In genomic region chr3:40914475-40914874, GRCh38 we compare ENCODE assay signal across 30 cellular contexts.
"Had no signal": no experiment of that assay in that cellular context is flagged by ENCODE, and none has a peak within 500 bp of the region (broad histone marks: within the 10 kb centered on the region; RNA-seq: fewer than 3 reads in every experiment).

No MANE protein-coding gene starts in this region.

- H3K4me1 Mint-ChIP-seq: activated naive CD8-positive, alpha-beta T cell treated with anti-CD3 and anti-CD28 coated beads for 36 hours; activated T-helper 17 cell treated with anti-CD3 and anti-CD28 coated beads, Interleukin-2, amount 50 U/mL, for 72 hours had no signal

- H3K9me3 ChIP-seq: SJSA1, SK-N-SH had no signal

- ATAC-seq: activated CD8-positive, alpha-beta T cell treated with anti-CD3 and anti-CD28 coated beads for 36 hours; activated T-cell treated with anti-CD3 and anti-CD28 coated beads, Interleukin-2, amount 50 U/mL, for 72 hours; activated T-helper 17 cell treated with anti-CD3 and anti-CD28 coated beads, Interleukin-2, amount 50 U/mL, for 72 hours; Panc1 had no signal

- H3K27me3 ChIP-seq: brain microvascular endothelial cell, SJSA1 had no signal

- H3K9me3 Mint-ChIP-seq: activated CD8-positive, alpha-beta T cell treated with anti-CD3 and anti-CD28 coated beads for 36 hours; activated naive CD8-positive, alpha-beta T cell treated with anti-CD3 and anti-CD28 coated beads for 36 hours; activated T-cell treated with anti-CD3 and anti-CD28 coated beads, Interleukin-2, amount 50 U/mL, for 72 hours; activated T-helper 17 cell treated with anti-CD3 and anti-CD28 coated beads, Interleukin-2, amount 50 U/mL, for 72 hours; T-helper 2 cell treated with Interferon-gamma antibody and Interleukin-4, amounts not matched to agents 5 μg/mL and 100 μg/mL, for 36 hours had no signal

- H3K4me1 ChIP-seq: SJSA1 had no signal

- DNase-seq: activated CD4-positive, alpha-beta T cell treated with anti-CD3 and anti-CD28 coated beads for 48 hours; activated CD4-positive, alpha-beta T cell treated with anti-CD3 and anti-CD28 coated beads, Interleukin-2, amount 50 U/mL, for 4 hours; activated CD4-positive, CD25-positive, alpha-beta regulatory T cell treated with anti-CD3 and anti-CD28 coated beads, Interleukin-2, amount 50 U/mL, for 72 hours; activated CD8-positive, alpha-beta T cell treated with anti-CD3 and anti-CD28 coated beads for 36 hours; activated effector memory CD4-positive, alpha-beta T cell treated with anti-CD3 and anti-CD28 coated beads, Interleukin-2, amount 50 U/mL, for 16 hours; activated naive CD4-positive, alpha-beta T cell; activated naive CD4-positive, alpha-beta T cell treated with anti-CD3 and anti-CD28 coated beads, Interleukin-2, amount 50 U/mL, for 16 hours; activated naive CD8-positive, alpha-beta T cell treated with anti-CD3 and anti-CD28 coated beads for 36 hours; activated T-cell treated with anti-CD3 and anti-CD28 coated beads, Interleukin-2, amount 50 U/mL, for 1 hour; activated T-cell treated with anti-CD3 and anti-CD28 coated beads, Interleukin-2, amount 50 U/mL, for 72 hours; amniotic stem cell; aorta; brain microvascular endothelial cell; central memory CD4-positive, alpha-beta T cell; NCI-H1105; NCI-H1417 treated with DMSO at 0.1 percent for 48 hours; NCI-H187 treated with DMSO at 0.1 percent for 48 hours; NCI-H2081 treated with DMSO at 0.1 percent for 48 hours; NCI-H226; NCI-H446 treated with DMSO at 0.1 percent for 48 hours; NCI-H524; RPMI8226; SHP77 treated with DMSO at 0.1 percent for 48 hours; SK-N-SH had no signal

- H3K4me2 ChIP-seq: SK-N-SH had no signal

- FAIRE-seq: TTC549 had no signal

- H3K4me3 Mint-ChIP-seq: activated CD8-positive, alpha-beta T cell treated with anti-CD3 and anti-CD28 coated beads for 36 hours; activated naive CD8-positive, alpha-beta T cell treated with anti-CD3 and anti-CD28 coated beads for 36 hours; activated T-cell treated with anti-CD3 and anti-CD28 coated beads, Interleukin-2, amount 50 U/mL, for 72 hours; activated T-helper 17 cell treated with anti-CD3 and anti-CD28 coated beads, Interleukin-2, amount 50 U/mL, for 72 hours; T-helper 1 cell treated with Interleukin-12 subunit alpha and Interleukin-12 subunit beta and Interleukin-4 antibody, amounts not matched to agents 30 μg/mL and 1 μg/mL, for 36 hours; T-helper 2 cell treated with Interferon-gamma antibody and Interleukin-4, amounts not matched to agents 5 μg/mL and 100 μg/mL, for 36 hours had no signal

- H3K36me3 ChIP-seq: brain microvascular endothelial cell, SJSA1 had no signal

- H3K36me3 Mint-ChIP-seq: activated naive CD8-positive, alpha-beta T cell treated with anti-CD3 and anti-CD28 coated beads for 36 hours had no signal

- H3K9ac ChIP-seq: SK-N-SH had no signal

- H3K27me3 Mint-ChIP-seq: activated CD8-positive, alpha-beta T cell treated with anti-CD3 and anti-CD28 coated beads for 36 hours had no signal

- H3K4me3 ChIP-seq: SJSA1 had no signal

- H3K27ac Mint-ChIP-seq: activated CD8-positive, alpha-beta T cell treated with anti-CD3 and anti-CD28 coated beads for 36 hours; activated naive CD8-positive, alpha-beta T cell treated with anti-CD3 and anti-CD28 coated beads for 36 hours; activated T-cell treated with anti-CD3 and anti-CD28 coated beads, Interleukin-2, amount 50 U/mL, for 72 hours; activated T-helper 17 cell treated with anti-CD3 and anti-CD28 coated beads, Interleukin-2, amount 50 U/mL, for 72 hours; T-helper 1 cell treated with Interleukin-12 subunit alpha and Interleukin-12 subunit beta and Interleukin-4 antibody, amounts not matched to agents 30 μg/mL and 1 μg/mL, for 36 hours; T-helper 2 cell treated with Interferon-gamma antibody and Interleukin-4, amounts not matched to agents 5 μg/mL and 100 μg/mL, for 36 hours had no signal

- H3K27ac ChIP-seq: brain microvascular endothelial cell, SJSA1 had no signal
